ENCODE assay signal across 10 cellular contexts in genomic region chr11:103659138-103659734, GRCh38.
DNase-seq lines count a peak whose midpoint lies in the region; ATAC-seq and TF ChIP-seq lines count a peak whose summit lies in the region.
"Had no signal": no experiment of that assay in that cellular context is flagged by ENCODE, and none has a peak within 500 bp of the region (broad histone marks: within the 10 kb centered on the region; RNA-seq: fewer than 3 reads in every experiment).

No MANE protein-coding gene starts in this region.

- H2AFZ ChIP-seq in HCT116 (ENCODE audit: low read depth, low read length, poor library complexity, severe bottlenecking): no peak overlapping the region

- H3K4me2 ChIP-seq in HCT116 (ENCODE audit: low read length): no peak overlapping the region

- H3K27me3 ChIP-seq in BE2C (no peaks in the 10 kb centered on the region), HCT116 (ENCODE audit: insufficient read depth, low read length) (no peaks in the 10 kb centered on the region)
- H3K27me3 ChIP-seq: SJCRH30 had no signal

- TF ChIP-seq RAD21 in HCT116 (IDR thresholded peaks at IDR 0.05; ENCODE audit: low read depth): peak; percentile 54

- POLR2A ChIA-PET in HCT116 (lab: Charles Lee): no interaction called here

- no peak overlapping the region for H3K9ac ChIP-seq in HCT116 (ENCODE audit: low read length)

- H3K4me1 ChIP-seq in BE2C (no peaks in the 10 kb centered on the region), HCT116 (ENCODE audit: control insufficient read depth in 1 of 2, insufficient read depth in 2 of 2, low read length in 2 of 2) (no peaks in the 10 kb centered on the region)
- H3K4me1 ChIP-seq: SJCRH30 had no signal

- RAD21 ChIA-PET in HCT116 (lab: Charles Lee; ENCODE audit: low non-redundant PET in 1 of 2, low total read pairs in 2 of 2, uncharacterized antibody in 2 of 2, unreplicated experiment in 2 of 2): no interaction called here

- H3K4me3 ChIP-seq in BE2C (ENCODE audit: low read depth, low read length): no peak overlapping the region
- H3K4me3 ChIP-seq in HCT116 (replicated peaks in 1 of 2; ENCODE audit: low read depth in 1 of 2, low read length in 2 of 2): no peak overlapping the region
- H3K4me3 ChIP-seq: SJCRH30 had no signal

- H3K9me3 ChIP-seq in BE2C (no peaks in the 10 kb centered on the region), HCT116 (ENCODE audit: control insufficient read depth in 1 of 2, insufficient read depth in 1 of 2, low read depth in 1 of 2, low read length in 2 of 2) (no peaks in the 10 kb centered on the region)
- H3K9me3 ChIP-seq: SJCRH30 had no signal

- intact Hi-C loops in HCT116 (cut with micrococcal nuclease): loop anchor here (5.0 kb wide), 1 partner anchor 402 kb away; no protein-coding TSS in a partner anchor

- no peak overlapping the region for H3K27ac ChIP-seq in HCT116 (ENCODE audit: low read depth, low read length)
- H3K27ac ChIP-seq: SJCRH30 had no signal

- H3K79me2 ChIP-seq in HCT116 (ENCODE audit: insufficient read depth, low read length): no peaks in the 10 kb centered on the region

- CTCF ChIA-PET in HCT116 (lab: Charles Lee): interaction anchor here (1.2 kb wide), 1 partner anchor 9 kb away, joined by 4 read pairs; no protein-coding TSS in a partner anchor

- H3K36me3 ChIP-seq in BE2C (no peaks in the 10 kb centered on the region), HCT116 (ENCODE audit: control insufficient read depth in 1 of 2, insufficient read depth in 2 of 2, low read length in 2 of 2) (no peaks in the 10 kb centered on the region)
- H3K36me3 ChIP-seq: SJCRH30 had no signal

- TF ChIP-seq CTCF in BE2C (IDR thresholded peaks at IDR 0.05; ENCODE audit: low read depth, low read length): peak; percentile 82
- TF ChIP-seq CTCF in HCT116 (IDR thresholded peaks at IDR 0.05 in 2 of 3, conservative IDR thresholded peaks at IDR 0.05 in 1 of 3; ENCODE audit: borderline replicate concordance in 1 of 3, insufficient read depth in 1 of 3, low read depth in 2 of 3, low read length in 2 of 3): peak; percentile 30 to 58 (median 56); a peak in 5 of 6 replicates

- peak; percentile 92 for ATAC-seq in HCT116
- ATAC-seq in GM21723 (IDR thresholded peaks at IDR 0.05; ENCODE audit: unreplicated experiment): no peak
- ATAC-seq in HG02763 (IDR thresholded peaks at IDR 0.05; ENCODE audit: unreplicated experiment): no peak
- ATAC-seq: left colon had no signal

- peak; percentile 67 for DNase-seq in BE2C
- peak; percentile 15 for DNase-seq in HCT116 (ENCODE audit: low read depth, low spot score)
- peak; percentile 42 for DNase-seq in RPMI7951 (ENCODE audit: low read depth)
- DNase-seq in iPS-NIHi11 (ENCODE audit: low spot score): peak; percentile 18
- no peak for DNase-seq in NCI-H1105 treated with DMSO at 0.1 percent for 48 hours (lab: John Stamatoyannopoulos, UW)
- no peak for DNase-seq in stimulated activated CD4-positive, alpha-beta T cell treated with anti-CD3 and anti-CD28 coated beads, Interleukin-2, amount 100 ng/mL, for 48 hours
- DNase-seq: left colon had no signal

- no TSS peak for BruUV-seq in HCT116 (replicated peaks; lab: Mats Ljungman, UMichigan)

- no peaks in the 10 kb centered on the region for H4K20me1 ChIP-seq in HCT116 (ENCODE audit: insufficient read depth)

- H3K9me2 ChIP-seq in HCT116 (ENCODE audit: insufficient read depth): no peaks in the 10 kb centered on the region

- TF ChIP-seq POLR2A in HCT116 (IDR thresholded peaks at IDR 0.05; ENCODE audit: borderline replicate concordance, extremely low read depth, insufficient read depth, insufficient read length): no peak

TF ChIP-seq in HCT116, 20 proteins besides CTCF, POLR2A, EP300 and RAD21:
- TF ChIP-seq YY1 (IDR thresholded peaks at IDR 0.05; ENCODE audit: extremely low read depth, insufficient replicate concordance, low read depth, low read length): no peak
- no peak for TF ChIP-seq JUND (IDR thresholded peaks at IDR 0.05)
- no peak for TF ChIP-seq ZNF274 (IDR thresholded peaks at IDR 0.05; ENCODE audit: low read depth, low read length)
- TF ChIP-seq ZBTB33 (IDR thresholded peaks at IDR 0.05; ENCODE audit: extremely low read depth, insufficient replicate concordance, low read length): no peak
- no peak for TF ChIP-seq FOSL1 (IDR thresholded peaks at IDR 0.05; ENCODE audit: low read depth)
- no peak for TF ChIP-seq SRF (IDR thresholded peaks at IDR 0.05; ENCODE audit: low read depth)

Comparison
In these comparisons a context has a peak if more than half of its experiments do, and no peak if none do; other contexts are left out.
1. DNase-seq: peak in BE2C (single experiment), HCT116 (single experiment), RPMI7951 (single experiment) and iPS-NIHi11 (single experiment); none in NCI-H1105 treated with DMSO at 0.1 percent for 48 hours (single experiment) and stimulated activated CD4-positive, alpha-beta T cell treated with anti-CD3 and anti-CD28 coated beads, Interleukin-2, amount 100 ng/mL, for 48 hours (0 of 2).